20 cellular contexts compared by ENCODE assay signal in the genomic region with DNA sequence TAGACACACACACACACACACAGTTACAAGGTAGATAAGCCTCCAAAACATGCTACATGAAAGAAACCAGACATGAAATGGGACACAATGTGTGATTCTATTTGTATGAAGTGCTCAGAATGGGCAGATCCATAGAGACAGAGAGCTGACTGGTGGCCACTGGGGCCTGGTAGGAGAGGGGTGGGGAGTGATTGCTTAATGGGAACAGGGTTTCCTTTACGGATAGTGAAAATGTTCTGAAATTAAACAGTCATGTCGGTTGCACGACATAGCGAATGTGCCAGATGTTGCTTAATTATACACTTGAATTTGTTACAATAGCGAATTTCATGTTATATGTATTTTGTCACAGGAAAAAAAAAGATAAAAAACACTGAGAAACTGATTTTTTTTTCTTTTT.
"Had no signal": no experiment of that assay in that cellular context is flagged by ENCODE, and none has a peak within 500 bp of the region (broad histone marks: within the 10 kb centered on the region; RNA-seq: fewer than 3 reads in every experiment).

No MANE protein-coding gene starts in this region.

- DNase-seq: activated CD4-positive, alpha-beta memory T cell treated with anti-CD3 and anti-CD28 coated beads for 36 hours; activated CD4-positive, CD25-positive, alpha-beta regulatory T cell treated with anti-CD3 and anti-CD28 coated beads, Interleukin-2, amount 50 U/mL, for 72 hours; activated CD8-positive, alpha-beta memory T cell treated with anti-CD3 and anti-CD28 coated beads, Interleukin-2, amount 10 ng/mL, durations not matched to agents 7 days and 5 days; activated naive CD4-positive, alpha-beta T cell treated with anti-CD3 and anti-CD28 coated beads for 36 hours; activated naive CD8-positive, alpha-beta T cell treated with anti-CD3 and anti-CD28 coated beads, Interleukin-2, amount 50 U/mL, for 24 hours; activated T-cell treated with anti-CD3 and anti-CD28 coated beads, Interleukin-2, amount 50 U/mL, for 1 hour; aorta; naive B cell; pancreas; sigmoid colon; stimulated activated CD4-positive, alpha-beta T cell treated with anti-CD3 and anti-CD28 coated beads, Interleukin-1b, Interleukin-23, amount 100 ng/mL, for 48 hours; stomach; T-helper 9 cell had no signal

- H3K4me2 ChIP-seq: hepatocyte had no signal

- H3K9me3 Mint-ChIP-seq: activated CD4-positive, alpha-beta memory T cell treated with anti-CD3 and anti-CD28 coated beads for 36 hours; activated naive CD4-positive, alpha-beta T cell treated with anti-CD3 and anti-CD28 coated beads for 36 hours; activated naive CD8-positive, alpha-beta T cell treated with anti-CD3 and anti-CD28 coated beads, Interleukin-2, amount 50 U/mL, for 24 hours; activated T-helper 2 cell treated with anti-CD3 and anti-CD28 coated beads, Interferon-gamma antibody, Interleukin-2, Interleukin-4, amounts not matched to agents 10 μg/mL and 5 μg/mL and 100 μg/mL, durations not matched to agents 14 hours and 24 hours and 36 hours; naive B cell had no signal

- H3K79me2 ChIP-seq: hepatocyte had no signal

- H3K36me3 ChIP-seq: breast epithelium, pancreas, sigmoid colon, stomach had no signal

- H3K4me1 ChIP-seq: pancreas, sigmoid colon had no signal

- H3K4me3 ChIP-seq: breast epithelium, hepatocyte, pancreas, sigmoid colon, stomach had no signal

- H3K36me3 Mint-ChIP-seq: activated CD4-positive, alpha-beta memory T cell treated with anti-CD3 and anti-CD28 coated beads for 36 hours; activated CD8-positive, alpha-beta memory T cell treated with anti-CD3 and anti-CD28 coated beads, Interleukin-2, amount 10 ng/mL, durations not matched to agents 7 days and 5 days; naive B cell had no signal

- H3K27me3 ChIP-seq: breast epithelium, hepatocyte, pancreas, sigmoid colon, stomach had no signal

- H3K27me3 Mint-ChIP-seq: activated CD4-positive, alpha-beta memory T cell treated with anti-CD3 and anti-CD28 coated beads for 36 hours; activated CD8-positive, alpha-beta memory T cell treated with anti-CD3 and anti-CD28 coated beads, Interleukin-2, amount 10 ng/mL, durations not matched to agents 7 days and 5 days; activated naive CD8-positive, alpha-beta T cell treated with anti-CD3 and anti-CD28 coated beads, Interleukin-2, amount 50 U/mL, for 24 hours; naive B cell had no signal

- H2AFZ ChIP-seq: hepatocyte had no signal

- H3K9me3 ChIP-seq: breast epithelium, pancreas, sigmoid colon, stomach had no signal

- H3K27ac ChIP-seq: breast epithelium, hepatocyte, pancreas, sigmoid colon, stomach had no signal

- ATAC-seq: activated CD8-positive, alpha-beta memory T cell treated with anti-CD3 and anti-CD28 coated beads, Interleukin-2, amount 10 ng/mL, durations not matched to agents 7 days and 5 days; activated naive CD8-positive, alpha-beta T cell treated with anti-CD3 and anti-CD28 coated beads, Interleukin-2, amount 50 U/mL, for 24 hours; left lobe of liver; pancreas had no signal

- H3K27ac Mint-ChIP-seq: activated CD4-positive, alpha-beta memory T cell treated with anti-CD3 and anti-CD28 coated beads for 36 hours; activated CD8-positive, alpha-beta memory T cell treated with anti-CD3 and anti-CD28 coated beads, Interleukin-2, amount 10 ng/mL, durations not matched to agents 7 days and 5 days; activated naive CD4-positive, alpha-beta T cell treated with anti-CD3 and anti-CD28 coated beads for 36 hours; activated naive CD8-positive, alpha-beta T cell treated with anti-CD3 and anti-CD28 coated beads, Interleukin-2, amount 50 U/mL, for 24 hours; activated T-helper 2 cell treated with anti-CD3 and anti-CD28 coated beads, Interferon-gamma antibody, Interleukin-2, Interleukin-4, amounts not matched to agents 10 μg/mL and 5 μg/mL and 100 μg/mL, durations not matched to agents 14 hours and 24 hours and 36 hours had no signal

- H3K4me3 Mint-ChIP-seq: activated CD4-positive, alpha-beta memory T cell treated with anti-CD3 and anti-CD28 coated beads for 36 hours; activated CD8-positive, alpha-beta memory T cell treated with anti-CD3 and anti-CD28 coated beads, Interleukin-2, amount 10 ng/mL, durations not matched to agents 7 days and 5 days; activated naive CD4-positive, alpha-beta T cell treated with anti-CD3 and anti-CD28 coated beads for 36 hours; activated naive CD8-positive, alpha-beta T cell treated with anti-CD3 and anti-CD28 coated beads, Interleukin-2, amount 50 U/mL, for 24 hours had no signal

- FAIRE-seq: endometrium, keratinocyte, pancreas, urothelium cell line had no signal
